In the genomic region with DNA sequence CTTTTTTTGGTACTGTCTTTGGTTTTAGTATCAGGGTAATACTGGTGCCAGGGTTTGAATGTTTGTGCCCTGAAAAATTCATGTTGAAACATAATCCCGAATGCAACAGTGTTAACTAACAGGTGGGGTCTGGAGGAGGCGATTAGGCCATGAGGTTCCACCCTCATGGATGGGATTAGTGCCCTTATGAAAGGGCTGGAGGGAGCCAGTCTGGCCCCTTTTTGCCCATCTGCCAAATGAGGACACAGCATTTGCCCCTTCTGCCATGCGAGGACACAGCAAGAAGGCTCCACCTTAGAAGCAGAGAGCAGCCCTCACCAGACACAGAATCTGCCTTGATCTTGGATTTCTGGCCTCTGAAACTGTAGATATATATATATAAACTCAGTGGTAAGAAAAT, we compare ENCODE assay signal across 15 cellular contexts.
"Had no signal": no experiment of that assay in that cellular context is flagged by ENCODE, and none has a peak within 500 bp of the region (broad histone marks: within the 10 kb centered on the region; RNA-seq: fewer than 3 reads in every experiment).

No MANE protein-coding gene starts in this region.

- H2AFZ ChIP-seq: hepatocyte had no signal

- H3K4me2 ChIP-seq: hepatocyte had no signal

- H3K27me3 ChIP-seq: hepatocyte had no signal

- H3K4me3 ChIP-seq: hepatocyte, psoas muscle had no signal

- H3K27ac ChIP-seq: hepatocyte, psoas muscle had no signal

- DNase-seq: dermis blood vessel endothelial cell; effector CD4-positive, alpha-beta T cell; endodermal cell; foreskin melanocyte; left colon; mesendoderm; naive thymus-derived CD4-positive, alpha-beta T cell; nephron progenitor cell; psoas muscle; right cardiac atrium; small intestine; stimulated activated CD4-positive, alpha-beta T cell treated with anti-CD3 and anti-CD28 coated beads, Interleukin-2, amount 100 ng/mL, for 48 hours; stimulated activated naive CD4-positive, alpha-beta T cell treated with Interleukin-2 at 50 U/mL for 16 hours; trophoblast cell had no signal

- ATAC-seq: left colon; naive thymus-derived CD4-positive, alpha-beta T cell; psoas muscle; right cardiac atrium had no signal

- H3K4me1 ChIP-seq: psoas muscle had no signal
